12 cellular contexts compared by ENCODE assay signal in the genomic region with DNA sequence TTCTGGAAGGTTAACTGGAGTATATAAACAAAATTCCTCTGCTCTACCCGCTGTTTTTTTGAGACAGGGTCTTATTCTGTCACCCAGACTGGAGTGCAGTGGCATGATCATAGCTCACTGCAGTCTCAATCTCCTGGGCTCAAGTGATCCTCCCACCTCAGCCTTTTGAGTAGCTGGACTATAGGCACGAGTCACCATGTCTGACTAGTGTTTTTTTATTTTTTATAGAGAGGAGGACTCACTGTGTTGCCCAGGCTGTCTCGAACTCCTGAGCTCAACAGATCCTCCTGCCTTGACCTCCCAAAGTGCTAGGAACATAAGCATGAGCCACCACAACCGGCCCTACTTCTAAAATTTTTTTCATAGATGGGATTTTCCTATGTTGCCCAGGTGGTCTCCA. TPM values are rescaled to one million over a fixed set of nuclear protein-coding genes. Genes with fewer than 3 reads are reported as not detected.
DNase-seq lines count a peak whose midpoint lies in the region; ATAC-seq and TF ChIP-seq lines count a peak whose summit lies in the region.
"Had no signal": no experiment of that assay in that cellular context is flagged by ENCODE, and none has a peak within 500 bp of the region (broad histone marks: within the 10 kb centered on the region; RNA-seq: fewer than 3 reads in every experiment).

No MANE protein-coding gene starts in this region.

- H3K79me2 ChIP-seq in HCT116 (ENCODE audit: insufficient read depth, low read length), result peaks cover 72% of the 10 kb centered on the region

- H2AFZ ChIP-seq in HCT116 (ENCODE audit: low read depth, low read length, poor library complexity, severe bottlenecking), result no peak overlapping the region

- RAD21 ChIA-PET in HCT116 (lab: Charles Lee; ENCODE audit: low non-redundant PET in 1 of 2, low total read pairs in 2 of 2, uncharacterized antibody in 2 of 2, unreplicated experiment in 2 of 2), result no interaction called here

- H3K27ac ChIP-seq in HCT116 (ENCODE audit: low read depth, low read length), result no peak overlapping the region
- H3K27ac ChIP-seq: uterus had no signal

- CTCF ChIA-PET in HCT116 (lab: Charles Lee), result no interaction called here

- H3K9me3 Mint-ChIP-seq in CD14-positive monocyte, result peaks cover 0 to 5% (median 0%) of the 10 kb centered on the region in 7 donors
- H3K9me3 Mint-ChIP-seq in activated naive CD8-positive, alpha-beta T cell treated with anti-CD3 and anti-CD28 coated beads, Interleukin-2, amount 50 U/mL, for 24 hours, result no peaks in the 10 kb centered on the region
- H3K9me3 Mint-ChIP-seq in natural killer cell, result no peaks in the 10 kb centered on the region

- peaks cover 0 to 5% of the 10 kb centered on the region in 2 experiments; a peak in 3 of 4 replicates for H3K36me3 ChIP-seq in HCT116 (ENCODE audit: control insufficient read depth in 1 of 2, insufficient read depth in 2 of 2, low read length in 2 of 2)
- H3K36me3 ChIP-seq: uterus had no signal

- H3K36me3 Mint-ChIP-seq in CD14-positive monocyte (peaks cover 27 to 37% of the 10 kb centered on the region in 2 donors), natural killer cell (no peaks in the 10 kb centered on the region)
- peaks cover 29% of the 10 kb centered on the region for H3K36me3 Mint-ChIP-seq in activated naive CD8-positive, alpha-beta T cell treated with anti-CD3 and anti-CD28 coated beads, Interleukin-2, amount 50 U/mL, for 24 hours (ENCODE audit: low read depth)

- no peaks in the 10 kb centered on the region for H3K9me3 ChIP-seq in HCT116 (ENCODE audit: control insufficient read depth in 1 of 2, insufficient read depth in 1 of 2, low read depth in 1 of 2, low read length in 2 of 2)
- H3K9me3 ChIP-seq: uterus had no signal

- H3K4me1 Mint-ChIP-seq in CD14-positive monocyte (peaks cover 48% of the 10 kb centered on the region), natural killer cell (peaks cover 62 to 70% of the 10 kb centered on the region in 2 donors)
- peaks cover 68% of the 10 kb centered on the region for H3K4me1 Mint-ChIP-seq in activated naive CD8-positive, alpha-beta T cell treated with anti-CD3 and anti-CD28 coated beads, Interleukin-2, amount 50 U/mL, for 24 hours

- H4K20me1 ChIP-seq in HCT116 (ENCODE audit: insufficient read depth), result no peaks in the 10 kb centered on the region

- peak overlapping the region in 4 of 7 donors; percentile 18 to 66 (median 28) for H3K27ac Mint-ChIP-seq in CD14-positive monocyte
- peak overlapping the region; percentile 1 for H3K27ac Mint-ChIP-seq in activated naive CD8-positive, alpha-beta T cell treated with anti-CD3 and anti-CD28 coated beads, Interleukin-2, amount 50 U/mL, for 24 hours
- H3K27ac Mint-ChIP-seq in natural killer cell, result peak overlapping the region; percentile 98 to 100

- H3K4me3 Mint-ChIP-seq in CD14-positive monocyte (peak overlapping the region in 1 of 2 donors; percentile 2), natural killer cell (peak overlapping the region; percentile 67)
- peak overlapping the region; percentile 65 for H3K4me3 Mint-ChIP-seq in activated naive CD8-positive, alpha-beta T cell treated with anti-CD3 and anti-CD28 coated beads, Interleukin-2, amount 50 U/mL, for 24 hours

- TF ChIP-seq RAD21 in HCT116 (IDR thresholded peaks at IDR 0.05; ENCODE audit: low read depth), result no peak

- no peak overlapping the region for H3K4me3 ChIP-seq in HCT116 (replicated peaks in 1 of 2; ENCODE audit: low read depth in 1 of 2, low read length in 2 of 2)

- DNase-seq in CD14-positive monocyte (ENCODE audit: low spot score), result no peak
- no peak for DNase-seq in HCT116 (ENCODE audit: low read depth, low spot score)
- no peak for DNase-seq in activated naive CD8-positive, alpha-beta T cell treated with anti-CD3 and anti-CD28 coated beads, Interleukin-2, amount 50 U/mL, for 24 hours
- no peak for DNase-seq in natural killer cell
- no peak for DNase-seq in NAMALWA (ENCODE audit: low spot score)
- DNase-seq in cerebellum (ENCODE audit: low spot score), result no peak
- DNase-seq in NCI-H2107 treated with DMSO at 0.1 percent for 48 hours (lab: John Stamatoyannopoulos, UW; ENCODE audit: unreplicated experiment), result no peak
- DNase-seq: DMS53, H7, NCI-H1417, uterus had no signal

- H3K9me2 ChIP-seq in HCT116 (ENCODE audit: insufficient read depth), result no peaks in the 10 kb centered on the region

- ATAC-seq in HCT116, result no peak
- ATAC-seq in activated naive CD8-positive, alpha-beta T cell treated with anti-CD3 and anti-CD28 coated beads, Interleukin-2, amount 50 U/mL, for 24 hours, result no peak
- no peak for ATAC-seq in natural killer cell
- ATAC-seq in HG03139 (IDR thresholded peaks at IDR 0.05; ENCODE audit: unreplicated experiment), result no peak

- TF ChIP-seq POLR2A in HCT116 (IDR thresholded peaks at IDR 0.05; ENCODE audit: borderline replicate concordance, extremely low read depth, insufficient read depth, insufficient read length), result no peak

- TF ChIP-seq CTCF in CD14-positive monocyte (IDR thresholded peaks at IDR 0.05), result no peak
- no peak for TF ChIP-seq CTCF in HCT116 (IDR thresholded peaks at IDR 0.05 in 2 of 3, conservative IDR thresholded peaks at IDR 0.05 in 1 of 3; ENCODE audit: borderline replicate concordance in 1 of 3, insufficient read depth in 1 of 3, low read depth in 2 of 3, low read length in 2 of 3)
- no peak for TF ChIP-seq CTCF in natural killer cell (IDR thresholded peaks at IDR 0.05)

- no peaks in the 10 kb centered on the region for H3K27me3 ChIP-seq in HCT116 (ENCODE audit: insufficient read depth, low read length)
- H3K27me3 ChIP-seq: uterus had no signal

- no TSS peak for BruUV-seq in HCT116 (replicated peaks; lab: Mats Ljungman, UMichigan)

- peak overlapping the region; percentile 49 for H3K4me2 ChIP-seq in HCT116 (ENCODE audit: low read length)

- peaks cover 0 to 3% (median 0%) of the 10 kb centered on the region in 3 donors for H3K27me3 Mint-ChIP-seq in CD14-positive monocyte (ENCODE audit: low read depth in 3 of 3)
- peaks cover 4% of the 10 kb centered on the region for H3K27me3 Mint-ChIP-seq in activated naive CD8-positive, alpha-beta T cell treated with anti-CD3 and anti-CD28 coated beads, Interleukin-2, amount 50 U/mL, for 24 hours
- H3K27me3 Mint-ChIP-seq in natural killer cell (ENCODE audit: low read depth in 2 of 2), result peaks cover 7 to 8% of the 10 kb centered on the region in 2 donors

- POLR2A ChIA-PET in HCT116 (lab: Charles Lee), result no interaction called here

- intact Hi-C loops in CD14-positive monocyte (cut with micrococcal nuclease) (loop anchor here in 1 of 2 donors (10.0 kb wide), 1 partner anchor 51 kb away; no protein-coding TSS in a partner anchor), HCT116 (cut with micrococcal nuclease) (no loop called here), natural killer cell (cut with micrococcal nuclease) (no loop called here)

- no peak overlapping the region for H3K9ac ChIP-seq in HCT116 (ENCODE audit: low read length)

- peaks cover 5 to 11% of the 10 kb centered on the region in 2 experiments; a peak in 3 of 4 replicates for H3K4me1 ChIP-seq in HCT116 (ENCODE audit: control insufficient read depth in 1 of 2, insufficient read depth in 2 of 2, low read length in 2 of 2)

TF ChIP-seq in HCT116, 20 proteins besides CTCF, POLR2A, EP300 and RAD21:
- TF ChIP-seq, protein P1, sequence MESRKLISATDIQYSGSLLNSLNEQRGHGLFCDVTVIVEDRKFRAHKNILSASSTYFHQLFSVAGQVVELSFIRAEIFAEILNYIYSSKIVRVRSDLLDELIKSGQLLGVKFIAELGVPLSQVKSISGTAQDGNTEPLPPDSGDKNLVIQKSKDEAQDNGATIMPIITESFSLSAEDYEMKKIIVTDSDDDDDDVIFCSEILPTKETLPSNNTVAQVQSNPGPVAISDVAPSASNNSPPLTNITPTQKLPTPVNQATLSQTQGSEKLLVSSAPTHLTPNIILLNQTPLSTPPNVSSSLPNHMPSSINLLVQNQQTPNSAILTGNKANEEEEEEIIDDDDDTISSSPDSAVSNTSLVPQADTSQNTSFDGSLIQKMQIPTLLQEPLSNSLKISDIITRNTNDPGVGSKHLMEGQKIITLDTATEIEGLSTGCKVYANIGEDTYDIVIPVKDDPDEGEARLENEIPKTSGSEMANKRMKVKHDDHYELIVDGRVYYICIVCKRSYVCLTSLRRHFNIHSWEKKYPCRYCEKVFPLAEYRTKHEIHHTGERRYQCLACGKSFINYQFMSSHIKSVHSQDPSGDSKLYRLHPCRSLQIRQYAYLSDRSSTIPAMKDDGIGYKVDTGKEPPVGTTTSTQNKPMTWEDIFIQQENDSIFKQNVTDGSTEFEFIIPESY (IDR thresholded peaks at IDR 0.05; ENCODE audit: extremely low read depth, insufficient replicate concordance, low read length), result no peak

RNA-seq across cellular contexts. Expression of a gene that starts 2.2 kb away (rescaled TPM):
- polyA plus RNA-seq in CD14-positive monocyte, result 100 to 1,000 TPM; 117 to 133 TPM
- total RNA-seq in HCT116 (2021; ENCODE audit: unreplicated experiment) (68.1 TPM), natural killer cell (100 to 1,000 TPM; 122 to 132 (median 122) TPM), cerebellum (96.7 TPM)
- polyA plus RNA-seq in HCT116 (2012), result 17.8 and 23.1 TPM in 2 replicates

Comparison
In these comparisons a context has a peak if more than half of its experiments do, and no peak if none do; other contexts are left out.
1. H3K27ac Mint-ChIP-seq: peak in every context shown above with its lines; median percentile 99 in natural killer cell; 28 in CD14-positive monocyte; 1 in activated naive CD8-positive, alpha-beta T cell treated with anti-CD3 and anti-CD28 coated beads, Interleukin-2, amount 50 U/mL, for 24 hours.